Comparison of ENCODE assay signal across 12 cellular contexts in the genomic region with DNA sequence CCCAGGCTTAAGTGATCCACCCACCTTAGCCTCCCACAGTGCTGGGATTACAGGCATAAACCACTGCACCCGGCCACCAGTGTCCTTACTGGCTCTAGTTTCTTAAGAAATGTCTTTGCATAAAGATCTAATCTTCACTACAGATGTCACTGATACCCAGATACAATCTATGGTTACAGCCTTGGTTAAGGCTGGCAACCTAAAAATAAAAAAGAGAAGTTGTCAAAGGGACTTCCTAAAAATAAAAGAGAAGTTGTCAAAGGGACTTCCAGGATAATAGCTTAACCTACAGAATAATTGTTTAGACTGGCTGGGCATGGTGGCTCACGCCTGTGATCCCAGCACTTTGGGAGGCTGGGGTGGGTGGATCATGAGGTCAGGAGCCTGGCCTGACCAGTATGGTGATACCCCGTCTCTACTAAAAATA. TPM values are rescaled to one million over a fixed set of nuclear protein-coding genes. Genes with fewer than 3 reads are reported as not detected.
A peak's percentile ranks its signal among the peaks of the same experiment; 100 is the strongest.
DNase-seq lines count a peak whose midpoint lies in the region; ATAC-seq, FAIRE-seq and TF ChIP-seq lines count a peak whose summit lies in the region.
"Had no signal": no experiment of that assay in that cellular context is flagged by ENCODE, and none has a peak within 500 bp of the region (broad histone marks: within the 10 kb centered on the region; RNA-seq: fewer than 3 reads in every experiment).

No MANE protein-coding gene starts in this region.

- H2AFZ ChIP-seq in K562 (ENCODE audit: low read depth, low read length) = no peak overlapping the region
- H2AFZ ChIP-seq: GM23248 had no signal

- TF ChIP-seq RAD21 in K562 (CRISPR knock-in tag; conservative IDR thresholded peaks at IDR 0.05 in 1 of 2, IDR thresholded peaks at IDR 0.05 in 1 of 2) = no peak

- no peaks in the 10 kb centered on the region for H3K9me1 ChIP-seq in K562 (ENCODE audit: control insufficient read depth, insufficient read depth, low read length)

- H3K4me3 ChIP-seq in K562 (no peak overlapping the region), uterus (no peak overlapping the region)
- H3K4me3 ChIP-seq: GM23248 had no signal

- peak; percentile 47 for DNase-seq in GDM1 (lab: John Stamatoyannopoulos, UW)
- DNase-seq in K562 (ENCODE audit: extremely low read depth in 1 of 4, low spot score in 3 of 4) = no peak
- no peak for DNase-seq in HPDE6-E6E7 (ENCODE audit: extremely low spot score)
- no peak for DNase-seq in stimulated activated CD4-positive, alpha-beta T cell treated with anti-CD3 and anti-CD28 coated beads, Interleukin-1b, Interleukin-23, amount 100 ng/mL, for 48 hours
- no peak for DNase-seq in uterus
- no peak for DNase-seq in hippocampal formation (lab: John Stamatoyannopoulos, UW)
- DNase-seq: CD4-positive, alpha-beta T cell; GM23248; NCI-H1930 had no signal

- 60% methylated on average over 3 of the region's 3 CpGs for WGBS in K562 (ENCODE audit: insufficient coverage, low coverage, missing lambda C conversion rate)

- TF ChIP-seq CTCF in K562 (IDR thresholded peaks at IDR 0.05 in 2 of 3, conservative IDR thresholded peaks at IDR 0.05 in 1 of 3; ENCODE audit: insufficient read depth in 2 of 3, low read depth in 1 of 3, low read length in 3 of 3) = no peak
- no peak for TF ChIP-seq CTCF in uterus (IDR thresholded peaks at IDR 0.05)

- H3K27me3 ChIP-seq in K562 (ENCODE audit: control insufficient read depth in 2 of 2, insufficient read depth in 2 of 2, low read length in 2 of 2) (no peaks in the 10 kb centered on the region), uterus (no peaks in the 10 kb centered on the region)

- no peak for TF ChIP-seq POLR2A in K562 (conservative IDR thresholded peaks at IDR 0.05)
- no peak for TF ChIP-seq POLR2A in uterus (IDR thresholded peaks at IDR 0.05)

- H3K27ac ChIP-seq in K562 (ENCODE audit: extremely low read depth, low read depth, low read length) = no peak overlapping the region
- no peak overlapping the region for H3K27ac ChIP-seq in uterus
- H3K27ac ChIP-seq: GM23248, VCaP had no signal

- in situ Hi-C loops in K562 (cut with MboI) = loop anchor here (10.0 kb wide), 1 partner anchor 618 kb away; no protein-coding TSS in a partner anchor

- intact Hi-C loops in K562 (cut with micrococcal nuclease) (loop anchor here (10.0 kb wide), 2 partner anchors 128 to 208 kb away; no protein-coding TSS in a partner anchor), uterus (cut with DNase I; ENCODE audit: low total_unique reads) (no loop called here)

- FAIRE-seq in K562 (lab: Jason Lieb, UNC) = no peak

- TF ChIP-seq EP300 in K562 (IDR thresholded peaks at IDR 0.05; ENCODE audit: low read length) = no peak

- CTCF ChIA-PET in K562 (lab: Yijun Ruan, JAX; ENCODE audit: low intra/inter-chr PET ratio) = no interaction called here

- H3K4me1 ChIP-seq in K562 (replicated peaks in 1 of 2; ENCODE audit: control insufficient read depth in 2 of 2, insufficient read depth in 2 of 2, low read length in 2 of 2) (no peaks in the 10 kb centered on the region), uterus (no peaks in the 10 kb centered on the region)

- H3K36me3 ChIP-seq in K562 (ENCODE audit: control insufficient read depth, insufficient read depth, low read length) (no peaks in the 10 kb centered on the region), uterus (no peaks in the 10 kb centered on the region)

- POLR2A ChIA-PET in K562 (lab: Yijun Ruan, JAX) = no interaction called here

- no peaks in the 10 kb centered on the region for H3K79me2 ChIP-seq in K562 (ENCODE audit: control insufficient read depth, insufficient read depth, low read length)

- BruUV-seq in K562 (replicated peaks; lab: Mats Ljungman, UMichigan) = no TSS peak

- no peak overlapping the region for H3K4me2 ChIP-seq in K562 (ENCODE audit: insufficient read depth, low read length)

- peak; percentile 72 for ATAC-seq in GM19467 (IDR thresholded peaks at IDR 0.05; ENCODE audit: unreplicated experiment)
- ATAC-seq in HG03571 (IDR thresholded peaks at IDR 0.05; ENCODE audit: unreplicated experiment) = peak; percentile 58
- no peak for ATAC-seq in K562

- no peaks in the 10 kb centered on the region for H4K20me1 ChIP-seq in K562 (replicated peaks; ENCODE audit: control insufficient read depth, insufficient read depth, low read length)

- peaks cover 7% of the 10 kb centered on the region for H3K9me3 ChIP-seq in K562 (replicated peaks; ENCODE audit: control insufficient read depth, insufficient read depth, low read depth, low read length)
- H3K9me3 ChIP-seq in uterus = peaks cover 0 to 14% of the 10 kb centered on the region in 2 donors

- H3K9ac ChIP-seq in K562 (ENCODE audit: insufficient read depth in 1 of 2, low read depth in 2 of 2, low read length in 2 of 2) = no peak overlapping the region
- H3K9ac ChIP-seq: GM23248 had no signal

TF ChIP-seq in K562, 482 proteins besides CTCF, POLR2A, EP300 and RAD21:
- no peak for TF ChIP-seq NBN (IDR thresholded peaks at IDR 0.05; ENCODE audit: low read depth)
- no peak for TF ChIP-seq WHSC1 (IDR thresholded peaks at IDR 0.05; ENCODE audit: low read length)
- TF ChIP-seq MCM2 (IDR thresholded peaks at IDR 0.05; ENCODE audit: low read depth) = no peak
- TF ChIP-seq NFE2L1 (tag; IDR thresholded peaks at IDR 0.05; ENCODE audit: borderline replicate concordance, low read depth) = no peak
- no peak for TF ChIP-seq IFI16 (CRISPR knock-in tag; IDR thresholded peaks at IDR 0.05)
- TF ChIP-seq SMARCE1 (IDR thresholded peaks at IDR 0.05) = 0 out of 2 replicates have a peak, but pooled peaks have one; percentile 14
TF ChIP-seq in K562: peak in this region for 1.

RNA-seq across cellular contexts. Expression of a gene that starts 27.6 kb away (rescaled TPM):
- total RNA-seq in K562 (2011; cell fraction: chromatin; rRNA removed; ENCODE audit: low replicate concordance) = 0.60 and 1.1 TPM in 2 replicates
- 0.83 and 1.2 TPM in 2 replicates for total RNA-seq in K562 (2011; cell fraction: nucleolus; rRNA removed)
- total RNA-seq in K562 (2011; cell fraction: nucleoplasm; rRNA removed) = 1.1 and 1.3 TPM in 2 replicates
- 0.37 and 0.68 TPM in 2 replicates for total RNA-seq in K562 (2014; rRNA removed)
- total RNA-seq in K562 (2014; rRNA removed; fragmentation: Illumina TruSeq; extraction: Trizol) = 1.0 and 1.2 TPM in 2 replicates
- 0.18 and 0.53 TPM in 2 replicates for total RNA-seq in K562 (2015; rRNA removed; fragmentation: Illumina TruSeq; extraction: Trizol)
- total RNA-seq in K562 (2021) = 0.60 and 1.4 TPM in 2 replicates
- 0.96 and 1.0 TPM in 2 replicates for polyA plus RNA-seq in K562 (2011; rRNA removed)
- 0.39 and 0.52 TPM in 2 replicates for polyA plus RNA-seq in K562 (2011; cell fraction: cytosol; rRNA removed)
- polyA plus RNA-seq in K562 (2011; cell fraction: nucleus; rRNA removed) = 0.41 and 0.71 TPM in 2 replicates
- polyA plus RNA-seq in K562 (2012) = 0.39 and 0.83 TPM in 2 replicates
- polyA plus RNA-seq in K562 (2014; fragmentation: Illumina TruSeq; extraction: Trizol) = 0.73 and 0.77 TPM in 2 replicates
- polyA plus RNA-seq in K562 (2014; fragmentation: Nextera tagmentation; extraction: Ambion mirVana) = 1 to 10 TPM; 1.0 to 1.7 TPM
- polyA plus RNA-seq in K562 (2014; rRNA removed) = 0.69 and 0.82 TPM in 2 replicates
- 0.88 and 1.3 TPM in 2 replicates for polyA minus RNA-seq in K562 (2011; rRNA and poly(A)+ RNA removed)
- 0.38 TPM in 1 of 2 replicates, not detected in the other for polyA minus RNA-seq in K562 (2011; cell fraction: cytosol; rRNA and poly(A)+ RNA removed)
- 0.56 and 0.67 TPM in 2 replicates for polyA minus RNA-seq in K562 (2011; cell fraction: nucleus; rRNA and poly(A)+ RNA removed)
- total RNA-seq in uterus = 10 to 100 TPM in 1 of 4 donors, 1 to 10 TPM in 3; 1.3 to 27.6 (median 5.6) TPM

RNA-seq across cellular contexts. Expression of a gene that starts 41.7 kb away (rescaled TPM):
- total RNA-seq in K562 (2011; cell fraction: chromatin; rRNA removed; ENCODE audit: low replicate concordance) = 13.1 and 20.6 TPM in 2 replicates
- total RNA-seq in K562 (2011; cell fraction: nucleolus; rRNA removed) = 7.5 and 9.8 TPM in 2 replicates
- total RNA-seq in K562 (2011; cell fraction: nucleoplasm; rRNA removed) = 12.9 and 18.0 TPM in 2 replicates
- total RNA-seq in K562 (2014; rRNA removed) = 5.2 and 6.1 TPM in 2 replicates
- 10.3 and 12.4 TPM in 2 replicates for total RNA-seq in K562 (2014; rRNA removed; fragmentation: Illumina TruSeq; extraction: Trizol)
- total RNA-seq in K562 (2015; rRNA removed; fragmentation: Illumina TruSeq; extraction: Trizol) = 7.5 and 7.9 TPM in 2 replicates
- total RNA-seq in K562 (2021) = 5.4 and 8.8 TPM in 2 replicates
- polyA plus RNA-seq in K562 (2011; rRNA removed) = 25.8 and 26.6 TPM in 2 replicates
- 6.7 and 21.0 TPM in 2 replicates for polyA plus RNA-seq in K562 (2011; cell fraction: cytosol; rRNA removed)
- 10.9 and 20.0 TPM in 2 replicates for polyA plus RNA-seq in K562 (2011; cell fraction: nucleus; rRNA removed)
- 6.8 and 13.1 TPM in 2 replicates for polyA plus RNA-seq in K562 (2012)
- polyA plus RNA-seq in K562 (2014; fragmentation: Illumina TruSeq; extraction: Trizol) = 11.4 and 13.3 TPM in 2 replicates
- polyA plus RNA-seq in K562 (2014; fragmentation: Nextera tagmentation; extraction: Ambion mirVana) = 10 to 100 TPM; 26.9 to 27.6 TPM
- polyA plus RNA-seq in K562 (2014; rRNA removed) = 12.8 and 13.0 TPM in 2 replicates
- 18.5 and 19.7 TPM in 2 replicates for polyA minus RNA-seq in K562 (2011; rRNA and poly(A)+ RNA removed)
- 5.2 and 7.9 TPM in 2 replicates for polyA minus RNA-seq in K562 (2011; cell fraction: cytosol; rRNA and poly(A)+ RNA removed)
- polyA minus RNA-seq in K562 (2011; cell fraction: nucleus; rRNA and poly(A)+ RNA removed) = 3.0 and 9.9 TPM in 2 replicates
- 10 to 100 TPM in 3 of 4 donors, 1 to 10 TPM in 1; 1.3 to 25.6 (median 16.0) TPM for total RNA-seq in uterus
